ENCODE assay signal across 28 cellular contexts in genomic region chr13:30479154-30479553, GRCh38. TPM values are rescaled to one million over a fixed set of nuclear protein-coding genes. Genes with fewer than 3 reads are reported as not detected.
"Had no signal": no experiment of that assay in that cellular context is flagged by ENCODE, and none has a peak within 500 bp of the region (broad histone marks: within the 10 kb centered on the region; RNA-seq: fewer than 3 reads in every experiment).

No MANE protein-coding gene starts in this region.

- H3K9me3 ChIP-seq: esophagus squamous epithelium, gastroesophageal sphincter, left lung, neutrophil, ovary, psoas muscle, vagina had no signal

- H3K4me3 ChIP-seq: esophagus squamous epithelium, gastroesophageal sphincter, left lung, ovary, psoas muscle, vagina had no signal

- H3K27ac ChIP-seq: esophagus squamous epithelium, gastroesophageal sphincter, left lung, neutrophil, ovary, psoas muscle, vagina had no signal

- H3K4me1 Mint-ChIP-seq: activated CD4-positive, alpha-beta T cell treated with anti-CD3 and anti-CD28 coated beads, Interleukin-2, amount 10 ng/mL, durations not matched to agents 7 days and 5 days; natural killer cell had no signal

- DNase-seq: activated CD4-positive, alpha-beta T cell treated with anti-CD3 and anti-CD28 coated beads, Interleukin-2, amount 10 ng/mL, durations not matched to agents 7 days and 5 days; activated CD4-positive, CD25-positive, alpha-beta regulatory T cell treated with anti-CD3 and anti-CD28 coated beads, Interleukin-2, amount 50 U/mL, for 72 hours; activated CD8-positive, alpha-beta T cell treated with anti-CD3 and anti-CD28 coated beads, Interleukin-2, amount 10 ng/mL, durations not matched to agents 7 days and 5 days; activated gamma-delta T cell treated with Interleukin-2 at 50 U/mL for 16 hours; activated T-cell treated with anti-CD3 and anti-CD28 coated beads, Interleukin-2, amount 50 U/mL, for 1 hour; aorta; central memory CD4-positive, alpha-beta T cell; dermis blood vessel endothelial cell; effector memory CD8-positive, alpha-beta T cell; esophagus squamous epithelium; head of caudate nucleus; left lung; natural killer cell; ovary; psoas muscle; right cardiac atrium; stimulated activated CD4-positive, alpha-beta T cell treated with anti-CD3 and anti-CD28 coated beads, Interleukin-2, amount 100 ng/mL, for 24 hours; T-helper 2 cell; trophoblast cell had no signal

- H3K27me3 Mint-ChIP-seq: stimulated activated memory B cell treated with anti-CD40 and anti-IgM and Interleukin-4, amounts not matched to agents 10 μg/mL and 1 μg/mL and 100 μg/mL, for 72 hours had no signal

- H3K36me3 ChIP-seq: esophagus squamous epithelium, gastroesophageal sphincter, left lung, neutrophil, ovary, vagina had no signal

- H3K9me3 Mint-ChIP-seq: activated CD4-positive, alpha-beta T cell treated with anti-CD3 and anti-CD28 coated beads, Interleukin-2, amount 10 ng/mL, durations not matched to agents 7 days and 5 days; activated naive CD4-positive, alpha-beta T cell treated with anti-CD3 and anti-CD28 coated beads, Interleukin-2, amount 50 U/mL, for 72 hours; effector memory CD8-positive, alpha-beta T cell; mesothelial cell of epicardium; natural killer cell; stimulated activated memory B cell treated with anti-CD40 and anti-IgM and Interleukin-4, amounts not matched to agents 10 μg/mL and 1 μg/mL and 100 μg/mL, for 72 hours had no signal

- H3K36me3 Mint-ChIP-seq: activated naive CD4-positive, alpha-beta T cell treated with anti-CD3 and anti-CD28 coated beads, Interleukin-2, amount 50 U/mL, for 72 hours; mesothelial cell of epicardium; natural killer cell; stimulated activated memory B cell treated with anti-CD40 and anti-IgM and Interleukin-4, amounts not matched to agents 10 μg/mL and 1 μg/mL and 100 μg/mL, for 72 hours had no signal

- H3K4me1 ChIP-seq: esophagus squamous epithelium, gastroesophageal sphincter, left lung, psoas muscle, vagina had no signal

- H3K27me3 ChIP-seq: esophagus squamous epithelium, gastroesophageal sphincter, left lung, neutrophil, ovary, vagina had no signal

- H3K4me3 Mint-ChIP-seq: activated CD4-positive, alpha-beta T cell treated with anti-CD3 and anti-CD28 coated beads, Interleukin-2, amount 10 ng/mL, durations not matched to agents 7 days and 5 days; activated CD8-positive, alpha-beta T cell treated with anti-CD3 and anti-CD28 coated beads, Interleukin-2, amount 10 ng/mL, durations not matched to agents 7 days and 5 days; effector memory CD8-positive, alpha-beta T cell; mesothelial cell of epicardium; natural killer cell; stimulated activated memory B cell treated with anti-CD40 and anti-IgM and Interleukin-4, amounts not matched to agents 10 μg/mL and 1 μg/mL and 100 μg/mL, for 72 hours had no signal

- ATAC-seq: activated CD8-positive, alpha-beta T cell treated with anti-CD3 and anti-CD28 coated beads, Interleukin-2, amount 10 ng/mL, durations not matched to agents 7 days and 5 days; activated naive CD4-positive, alpha-beta T cell treated with anti-CD3 and anti-CD28 coated beads, Interleukin-2, amount 50 U/mL, for 72 hours; effector memory CD8-positive, alpha-beta T cell; gastroesophageal sphincter; left lung; natural killer cell; psoas muscle; right cardiac atrium; stimulated activated memory B cell treated with anti-CD40 and anti-IgM and Interleukin-4, amounts not matched to agents 10 μg/mL and 1 μg/mL and 100 μg/mL, for 72 hours had no signal

- H3K27ac Mint-ChIP-seq: activated CD4-positive, alpha-beta T cell treated with anti-CD3 and anti-CD28 coated beads, Interleukin-2, amount 10 ng/mL, durations not matched to agents 7 days and 5 days; activated CD8-positive, alpha-beta T cell treated with anti-CD3 and anti-CD28 coated beads, Interleukin-2, amount 10 ng/mL, durations not matched to agents 7 days and 5 days; activated naive CD4-positive, alpha-beta T cell treated with anti-CD3 and anti-CD28 coated beads, Interleukin-2, amount 50 U/mL, for 72 hours; effector memory CD8-positive, alpha-beta T cell; mesothelial cell of epicardium; natural killer cell; stimulated activated memory B cell treated with anti-CD40 and anti-IgM and Interleukin-4, amounts not matched to agents 10 μg/mL and 1 μg/mL and 100 μg/mL, for 72 hours had no signal

RNA-seq across cellular contexts. Expression of gene UBE2L5, which starts 56.9 kb away (rescaled TPM):
- total RNA-seq: activated CD8-positive, alpha-beta T cell treated with anti-CD3 and anti-CD28 coated beads, Interleukin-2, amount 10 ng/mL, durations not matched to agents 7 days and 5 days; dermis blood vessel endothelial cell; left lung; lung microvascular endothelial cell; mesothelial cell of epicardium; natural killer cell; psoas muscle; right cardiac atrium; skeletal muscle tissue; temporal lobe; vagina had no signal
- polyA plus RNA-seq: psoas muscle, right cardiac atrium had no signal
